1 cellular context compared by ENCODE assay signal in the genomic region with DNA sequence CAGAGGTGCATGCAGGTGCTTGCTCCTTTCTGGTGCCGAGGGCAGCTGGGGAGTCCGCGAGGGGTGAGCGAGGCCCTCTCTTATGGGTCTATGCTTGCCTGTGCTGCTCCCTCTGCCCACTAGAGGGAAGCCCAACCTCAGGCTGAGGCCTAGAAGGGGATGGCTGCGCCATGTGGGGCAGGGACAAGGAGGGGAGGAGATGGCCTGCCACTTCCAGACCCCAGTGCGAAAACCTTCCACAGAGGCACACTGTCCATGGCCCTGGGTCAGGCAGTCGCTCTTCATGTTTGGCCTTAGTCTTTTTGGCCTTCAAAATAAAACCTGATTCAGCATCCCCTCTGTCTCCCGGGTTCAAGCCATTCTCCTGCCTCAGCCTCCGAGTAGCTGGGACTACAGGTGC.
A peak's percentile ranks its signal among the peaks of the same experiment; 100 is the strongest.
TF ChIP-seq lines count a peak whose summit lies in the region.

No MANE protein-coding gene starts in this region.

TF ChIP-seq in K562, 482 proteins besides CTCF, POLR2A, EP300 and RAD21 (continued from another document and continues in another):
- TF ChIP-seq ZNF449 (CRISPR knock-in tag; IDR thresholded peaks at IDR 0.05) (no peak), MAFG (tag; conservative IDR thresholded peaks at IDR 0.05) (peak; percentile 56), JUNB (CRISPR knock-in tag; conservative IDR thresholded peaks at IDR 0.05) (no peak), PHB2 (IDR thresholded peaks at IDR 0.05; ENCODE audit: low read depth) (no peak), GTF2A2 (tag; IDR thresholded peaks at IDR 0.05) (no peak), ZNF24 (IDR thresholded peaks at IDR 0.05) (peak; percentile 91), ILK (tag; IDR thresholded peaks at IDR 0.05; ENCODE audit: borderline replicate concordance, low read depth) (no peak), CHD7 (IDR thresholded peaks at IDR 0.05; ENCODE audit: low read depth, low read length) (no peak), PHF20 (IDR thresholded peaks at IDR 0.05; ENCODE audit: partially characterized antibody) (no peak), ZNF12 (CRISPR knock-in tag; IDR thresholded peaks at IDR 0.05) (no peak), NRF1 (conservative IDR thresholded peaks at IDR 0.05 in 1 of 2, IDR thresholded peaks at IDR 0.05 in 1 of 2) (no peak), ZNF695 (CRISPR knock-in tag; IDR thresholded peaks at IDR 0.05) (no peak), L3MBTL2 (IDR thresholded peaks at IDR 0.05) (peak; percentile 26; the same call in 1 of the 2 replicates), ZNF717 (CRISPR knock-in tag; IDR thresholded peaks at IDR 0.05) (no peak), RBM34 (IDR thresholded peaks at IDR 0.05; ENCODE audit: borderline replicate concordance, insufficient read depth, low read length) (no peak), STAG1 (CRISPR knock-in tag; IDR thresholded peaks at IDR 0.05; ENCODE audit: borderline replicate concordance) (peak; percentile 97), CBFB (CRISPR knock-in tag; IDR thresholded peaks at IDR 0.05) (no peak), NFE2L1 (tag; IDR thresholded peaks at IDR 0.05; ENCODE audit: borderline replicate concordance, low read depth) (no peak), XRCC5 (IDR thresholded peaks at IDR 0.05; ENCODE audit: low read depth, low read length) (peak; percentile 73; the same call in 1 of the 2 replicates), SMAD2 (IDR thresholded peaks at IDR 0.05; ENCODE audit: low read depth, low read length) (no peak), CXXC5 (CRISPR knock-in tag; IDR thresholded peaks at IDR 0.05) (no peak), ETS1 (conservative IDR thresholded peaks at IDR 0.05; ENCODE audit: control insufficient read depth, low read depth, low read length) (no peak), SMC3 (conservative IDR thresholded peaks at IDR 0.05; ENCODE audit: insufficient read depth, low read depth, low read length) (peak; percentile 89), USF1 (CRISPR knock-in tag; IDR thresholded peaks at IDR 0.05) (no peak), TGIF2 (CRISPR knock-in tag; IDR thresholded peaks at IDR 0.05) (no peak)
- TF ChIP-seq, protein P1, sequence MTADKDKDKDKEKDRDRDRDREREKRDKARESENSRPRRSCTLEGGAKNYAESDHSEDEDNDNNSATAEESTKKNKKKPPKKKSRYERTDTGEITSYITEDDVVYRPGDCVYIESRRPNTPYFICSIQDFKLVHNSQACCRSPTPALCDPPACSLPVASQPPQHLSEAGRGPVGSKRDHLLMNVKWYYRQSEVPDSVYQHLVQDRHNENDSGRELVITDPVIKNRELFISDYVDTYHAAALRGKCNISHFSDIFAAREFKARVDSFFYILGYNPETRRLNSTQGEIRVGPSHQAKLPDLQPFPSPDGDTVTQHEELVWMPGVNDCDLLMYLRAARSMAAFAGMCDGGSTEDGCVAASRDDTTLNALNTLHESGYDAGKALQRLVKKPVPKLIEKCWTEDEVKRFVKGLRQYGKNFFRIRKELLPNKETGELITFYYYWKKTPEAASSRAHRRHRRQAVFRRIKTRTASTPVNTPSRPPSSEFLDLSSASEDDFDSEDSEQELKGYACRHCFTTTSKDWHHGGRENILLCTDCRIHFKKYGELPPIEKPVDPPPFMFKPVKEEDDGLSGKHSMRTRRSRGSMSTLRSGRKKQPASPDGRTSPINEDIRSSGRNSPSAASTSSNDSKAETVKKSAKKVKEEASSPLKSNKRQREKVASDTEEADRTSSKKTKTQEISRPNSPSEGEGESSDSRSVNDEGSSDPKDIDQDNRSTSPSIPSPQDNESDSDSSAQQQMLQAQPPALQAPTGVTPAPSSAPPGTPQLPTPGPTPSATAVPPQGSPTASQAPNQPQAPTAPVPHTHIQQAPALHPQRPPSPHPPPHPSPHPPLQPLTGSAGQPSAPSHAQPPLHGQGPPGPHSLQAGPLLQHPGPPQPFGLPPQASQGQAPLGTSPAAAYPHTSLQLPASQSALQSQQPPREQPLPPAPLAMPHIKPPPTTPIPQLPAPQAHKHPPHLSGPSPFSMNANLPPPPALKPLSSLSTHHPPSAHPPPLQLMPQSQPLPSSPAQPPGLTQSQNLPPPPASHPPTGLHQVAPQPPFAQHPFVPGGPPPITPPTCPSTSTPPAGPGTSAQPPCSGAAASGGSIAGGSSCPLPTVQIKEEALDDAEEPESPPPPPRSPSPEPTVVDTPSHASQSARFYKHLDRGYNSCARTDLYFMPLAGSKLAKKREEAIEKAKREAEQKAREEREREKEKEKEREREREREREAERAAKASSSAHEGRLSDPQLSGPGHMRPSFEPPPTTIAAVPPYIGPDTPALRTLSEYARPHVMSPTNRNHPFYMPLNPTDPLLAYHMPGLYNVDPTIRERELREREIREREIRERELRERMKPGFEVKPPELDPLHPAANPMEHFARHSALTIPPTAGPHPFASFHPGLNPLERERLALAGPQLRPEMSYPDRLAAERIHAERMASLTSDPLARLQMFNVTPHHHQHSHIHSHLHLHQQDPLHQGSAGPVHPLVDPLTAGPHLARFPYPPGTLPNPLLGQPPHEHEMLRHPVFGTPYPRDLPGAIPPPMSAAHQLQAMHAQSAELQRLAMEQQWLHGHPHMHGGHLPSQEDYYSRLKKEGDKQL (CRISPR knock-in tag; IDR thresholded peaks at IDR 0.05; ENCODE audit: borderline replicate concordance) = no peak
- TF ChIP-seq, protein P2, sequence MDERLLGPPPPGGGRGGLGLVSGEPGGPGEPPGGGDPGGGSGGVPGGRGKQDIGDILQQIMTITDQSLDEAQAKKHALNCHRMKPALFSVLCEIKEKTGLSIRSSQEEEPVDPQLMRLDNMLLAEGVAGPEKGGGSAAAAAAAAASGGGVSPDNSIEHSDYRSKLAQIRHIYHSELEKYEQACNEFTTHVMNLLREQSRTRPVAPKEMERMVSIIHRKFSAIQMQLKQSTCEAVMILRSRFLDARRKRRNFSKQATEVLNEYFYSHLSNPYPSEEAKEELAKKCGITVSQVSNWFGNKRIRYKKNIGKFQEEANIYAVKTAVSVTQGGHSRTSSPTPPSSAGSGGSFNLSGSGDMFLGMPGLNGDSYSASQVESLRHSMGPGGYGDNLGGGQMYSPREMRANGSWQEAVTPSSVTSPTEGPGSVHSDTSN (CRISPR knock-in tag; IDR thresholded peaks at IDR 0.05; ENCODE audit: low read depth) = no peak
- TF ChIP-seq, protein P2 (tag; conservative IDR thresholded peaks at IDR 0.05; ENCODE audit: low read depth) = no peak
- TF ChIP-seq, protein P3, sequence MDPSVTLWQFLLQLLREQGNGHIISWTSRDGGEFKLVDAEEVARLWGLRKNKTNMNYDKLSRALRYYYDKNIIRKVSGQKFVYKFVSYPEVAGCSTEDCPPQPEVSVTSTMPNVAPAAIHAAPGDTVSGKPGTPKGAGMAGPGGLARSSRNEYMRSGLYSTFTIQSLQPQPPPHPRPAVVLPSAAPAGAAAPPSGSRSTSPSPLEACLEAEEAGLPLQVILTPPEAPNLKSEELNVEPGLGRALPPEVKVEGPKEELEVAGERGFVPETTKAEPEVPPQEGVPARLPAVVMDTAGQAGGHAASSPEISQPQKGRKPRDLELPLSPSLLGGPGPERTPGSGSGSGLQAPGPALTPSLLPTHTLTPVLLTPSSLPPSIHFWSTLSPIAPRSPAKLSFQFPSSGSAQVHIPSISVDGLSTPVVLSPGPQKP (CRISPR knock-in tag; IDR thresholded peaks at IDR 0.05) = no peak
